Comparison of ENCODE assay signal across 11 cellular contexts in the genomic region with DNA sequence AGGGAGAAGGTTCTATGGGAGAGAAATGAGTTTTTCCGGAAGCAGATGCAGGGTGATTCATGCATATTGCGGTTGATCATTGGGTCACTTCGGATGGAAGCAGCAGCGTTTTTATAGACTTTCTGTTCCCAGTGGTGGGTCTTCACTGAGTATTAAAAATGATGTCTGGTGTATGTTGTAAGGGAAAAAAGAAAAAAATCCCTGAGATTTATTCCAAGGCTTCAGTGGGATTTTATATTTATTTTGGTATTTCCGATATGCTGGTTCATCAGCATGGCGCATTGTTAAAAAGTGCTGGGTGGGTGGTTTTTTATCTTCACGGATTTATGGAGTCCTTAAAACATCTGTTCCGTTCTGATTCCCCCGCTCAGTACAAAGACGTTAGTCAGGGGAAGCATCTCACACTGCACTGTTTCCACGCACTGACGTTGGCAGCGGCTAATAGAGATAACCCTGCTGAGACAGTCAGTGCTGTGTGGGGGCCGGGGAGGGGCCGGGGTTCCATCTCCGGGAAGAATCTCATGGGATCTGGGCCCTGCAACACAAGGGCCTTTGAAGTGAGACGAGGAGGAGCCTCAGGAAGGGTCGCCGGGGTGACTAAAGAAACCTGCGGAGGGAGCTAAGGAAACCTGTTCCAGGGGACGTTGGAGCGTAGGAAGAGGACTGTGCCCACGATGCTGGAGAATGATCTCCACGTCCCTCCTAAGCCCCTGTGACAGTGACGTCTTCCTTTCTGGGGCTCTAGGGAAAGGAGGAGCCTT.
DNase-seq lines count a peak whose midpoint lies in the region; ATAC-seq and TF ChIP-seq lines count a peak whose summit lies in the region.
"Had no signal": no experiment of that assay in that cellular context is flagged by ENCODE, and none has a peak within 500 bp of the region (broad histone marks: within the 10 kb centered on the region; RNA-seq: fewer than 3 reads in every experiment).

No MANE protein-coding gene starts in this region.

- H3K4me1 ChIP-seq in heart left ventricle (no peaks in the 10 kb centered on the region), right atrium auricular region (no peaks in the 10 kb centered on the region), body of pancreas (no peaks in the 10 kb centered on the region), upper lobe of left lung (peaks cover 0 to 2% (median 0%) of the 10 kb centered on the region in 4 donors)
- H3K4me1 ChIP-seq: ascending aorta, upper lobe of right lung had no signal

- H3K27me3 ChIP-seq in heart left ventricle: peaks cover 0 to 32% (median 0%) of the 10 kb centered on the region in 9 donors
- no peaks in the 10 kb centered on the region for H3K27me3 ChIP-seq in right atrium auricular region
- H3K27me3 ChIP-seq in body of pancreas: no peaks in the 10 kb centered on the region
- no peaks in the 10 kb centered on the region for H3K27me3 ChIP-seq in upper lobe of left lung
- H3K27me3 ChIP-seq: ascending aorta, upper lobe of right lung had no signal

- TF ChIP-seq POLR2A in heart left ventricle (IDR thresholded peaks at IDR 0.05) (no peak), body of pancreas (IDR thresholded peaks at IDR 0.05) (no peak), upper lobe of left lung (IDR thresholded peaks at IDR 0.05) (no peak)

- TF ChIP-seq CTCF in heart left ventricle (IDR thresholded peaks at IDR 0.05): no peak
- no peak for TF ChIP-seq CTCF in right atrium auricular region (IDR thresholded peaks at IDR 0.05)
- TF ChIP-seq CTCF in body of pancreas (IDR thresholded peaks at IDR 0.05): no peak
- TF ChIP-seq CTCF in upper lobe of left lung (IDR thresholded peaks at IDR 0.05): no peak

- TF ChIP-seq EP300 in upper lobe of left lung (IDR thresholded peaks at IDR 0.05): no peak

- peak overlapping the region in 5 of 12 donors; percentile 4 to 31 (median 9) for H3K4me3 ChIP-seq in heart left ventricle
- H3K4me3 ChIP-seq in right atrium auricular region: peak overlapping the region in 1 of 2 donors; percentile 5
- no peak overlapping the region for H3K4me3 ChIP-seq in body of pancreas
- H3K4me3 ChIP-seq in upper lobe of left lung: no peak overlapping the region
- H3K4me3 ChIP-seq: ascending aorta, upper lobe of right lung had no signal

- H3K27ac ChIP-seq in heart left ventricle: peak overlapping the region in 4 of 12 donors; percentile 54 to 68 (median 62)
- H3K27ac ChIP-seq in right atrium auricular region: no peak overlapping the region
- no peak overlapping the region for H3K27ac ChIP-seq in body of pancreas
- H3K27ac ChIP-seq in upper lobe of left lung: no peak overlapping the region
- H3K27ac ChIP-seq: ascending aorta, upper lobe of right lung had no signal

- H3K9me3 ChIP-seq in heart left ventricle: peaks cover 0 to 3% (median 0%) of the 10 kb centered on the region in 12 donors
- no peaks in the 10 kb centered on the region for H3K9me3 ChIP-seq in right atrium auricular region
- no peaks in the 10 kb centered on the region for H3K9me3 ChIP-seq in body of pancreas
- no peaks in the 10 kb centered on the region for H3K9me3 ChIP-seq in upper lobe of left lung
- H3K9me3 ChIP-seq: upper lobe of right lung had no signal

- ATAC-seq in heart left ventricle (peak; percentile 32 to 90 (median 64)), body of pancreas (peak; percentile 45), upper lobe of left lung (ENCODE audit: low FRiP score in 2 of 2) (peak; percentile 44 to 75)
- ATAC-seq: naive thymus-derived CD8-positive, alpha-beta T cell; upper lobe of right lung had no signal

- intact Hi-C loops in heart left ventricle (cut with DNase I) (no loop called here), body of pancreas (cut with DNase I) (no loop called here)

- WGBS in heart left ventricle, 4 donors: 27 to 41% (median 34%) methylated on average over 25 of the region's 25 CpGs
- WGBS in body of pancreas, 2 donors: 43 to 52% methylated on average over 25 of the region's 25 CpGs
- 42 to 60% methylated on average over 25 of the region's 25 CpGs for WGBS in upper lobe of left lung, 2 donors

- peak in 3 of 5 donors; percentile 40 to 69 (median 50) for DNase-seq in heart left ventricle
- no peak for DNase-seq in right atrium auricular region (ENCODE audit: low spot score)
- DNase-seq in body of pancreas: peak in 1 of 4 donors; percentile 20
- DNase-seq in iPS-NIHi7 (ENCODE audit: extremely low spot score): peak; percentile 65
- DNase-seq in upper lobe of left lung: peak in 1 of 2 donors; percentile 17
- DNase-seq in NCI-H1930 (lab: John Stamatoyannopoulos, UW): no peak
- no peak for DNase-seq in NCI-H1436 (lab: John Stamatoyannopoulos, UW)
- no peak for DNase-seq in NCI-H1048 (lab: John Stamatoyannopoulos, UW)
- DNase-seq: naive thymus-derived CD8-positive, alpha-beta T cell; upper lobe of right lung had no signal

- no peaks in the 10 kb centered on the region for H3K36me3 ChIP-seq in heart left ventricle
- no peaks in the 10 kb centered on the region for H3K36me3 ChIP-seq in right atrium auricular region
- H3K36me3 ChIP-seq in body of pancreas (replicated peaks in 1 of 2; ENCODE audit: insufficient read depth in 1 of 2, low read depth in 2 of 2): no peaks in the 10 kb centered on the region
- H3K36me3 ChIP-seq in upper lobe of left lung: no peaks in the 10 kb centered on the region
- H3K36me3 ChIP-seq: ascending aorta, upper lobe of right lung had no signal

Comparison
In these comparisons a context has a peak if more than half of its experiments do, and no peak if none do; other contexts are left out.
1. DNase-seq: peak in heart left ventricle (3 of 5) and iPS-NIHi7 (single experiment); none in right atrium auricular region (single experiment), NCI-H1930 (0 of 2), NCI-H1436 (single experiment) and NCI-H1048 (single experiment).
2. Peak in every context shown above with its lines, with median percentiles within 50 percentile points of each other: ATAC-seq.